ENCODE assay signal across 1 cellular context in genomic region chr3:37030573-37030972, GRCh38.
TF ChIP-seq lines count a peak whose summit lies in the region.

No MANE protein-coding gene starts in this region.

TF ChIP-seq in HepG2, 621 proteins besides CTCF, POLR2A, EP300 and RAD21:
- TF ChIP-seq ZNF687 (CRISPR knock-in tag; IDR thresholded peaks at IDR 0.05) (no peak), JUNB (CRISPR knock-in tag; IDR thresholded peaks at IDR 0.05; ENCODE audit: borderline replicate concordance) (no peak), NFATC3 (CRISPR knock-in tag; IDR thresholded peaks at IDR 0.05) (no peak), ZZZ3 (CRISPR knock-in tag; IDR thresholded peaks at IDR 0.05; ENCODE audit: borderline replicate concordance) (no peak), MYNN (CRISPR knock-in tag; IDR thresholded peaks at IDR 0.05; ENCODE audit: low read depth) (no peak), NCOA1 (CRISPR knock-in tag; IDR thresholded peaks at IDR 0.05) (no peak), ESRRA (CRISPR knock-in tag; IDR thresholded peaks at IDR 0.05; ENCODE audit: low read depth) (no peak), HOXA7 (CRISPR knock-in tag; IDR thresholded peaks at IDR 0.05) (no peak), RFX3 (CRISPR knock-in tag; IDR thresholded peaks at IDR 0.05) (no peak), MATR3 (CRISPR knock-in tag; IDR thresholded peaks at IDR 0.05) (no peak), MIER2 (CRISPR knock-in tag; IDR thresholded peaks at IDR 0.05) (no peak), HOMEZ (CRISPR knock-in tag; IDR thresholded peaks at IDR 0.05; ENCODE audit: low read depth) (no peak), ZBTB8A (CRISPR knock-in tag; IDR thresholded peaks at IDR 0.05; ENCODE audit: borderline replicate concordance, low read depth) (no peak), MED13 (CRISPR knock-in tag; IDR thresholded peaks at IDR 0.05) (no peak)
- TF ChIP-seq, protein P1, sequence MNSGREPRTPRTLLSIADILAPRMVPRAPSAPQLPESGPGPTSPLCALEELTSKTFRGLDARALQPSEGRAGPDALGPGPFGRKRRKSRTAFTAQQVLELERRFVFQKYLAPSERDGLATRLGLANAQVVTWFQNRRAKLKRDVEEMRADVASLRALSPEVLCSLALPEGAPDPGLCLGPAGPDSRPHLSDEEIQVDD (CRISPR knock-in tag; IDR thresholded peaks at IDR 0.05; ENCODE audit: borderline replicate concordance) = no peak
- TF ChIP-seq, protein P2, sequence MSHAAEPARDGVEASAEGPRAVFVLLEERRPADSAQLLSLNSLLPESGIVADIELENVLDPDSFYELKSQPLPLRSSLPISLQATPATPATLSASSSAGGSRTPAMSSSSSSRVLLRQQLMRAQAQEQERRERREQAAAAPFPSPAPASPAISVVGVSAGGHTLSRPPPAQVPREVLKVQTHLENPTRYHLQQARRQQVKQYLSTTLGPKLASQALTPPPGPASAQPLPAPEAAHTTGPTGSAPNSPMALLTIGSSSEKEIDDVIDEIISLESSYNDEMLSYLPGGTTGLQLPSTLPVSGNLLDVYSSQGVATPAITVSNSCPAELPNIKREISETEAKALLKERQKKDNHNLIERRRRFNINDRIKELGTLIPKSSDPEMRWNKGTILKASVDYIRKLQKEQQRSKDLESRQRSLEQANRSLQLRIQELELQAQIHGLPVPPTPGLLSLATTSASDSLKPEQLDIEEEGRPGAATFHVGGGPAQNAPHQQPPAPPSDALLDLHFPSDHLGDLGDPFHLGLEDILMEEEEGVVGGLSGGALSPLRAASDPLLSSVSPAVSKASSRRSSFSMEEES (CRISPR knock-in tag; IDR thresholded peaks at IDR 0.05) = no peak
